Comparison of ENCODE assay signal across 13 cellular contexts in the genomic region with DNA sequence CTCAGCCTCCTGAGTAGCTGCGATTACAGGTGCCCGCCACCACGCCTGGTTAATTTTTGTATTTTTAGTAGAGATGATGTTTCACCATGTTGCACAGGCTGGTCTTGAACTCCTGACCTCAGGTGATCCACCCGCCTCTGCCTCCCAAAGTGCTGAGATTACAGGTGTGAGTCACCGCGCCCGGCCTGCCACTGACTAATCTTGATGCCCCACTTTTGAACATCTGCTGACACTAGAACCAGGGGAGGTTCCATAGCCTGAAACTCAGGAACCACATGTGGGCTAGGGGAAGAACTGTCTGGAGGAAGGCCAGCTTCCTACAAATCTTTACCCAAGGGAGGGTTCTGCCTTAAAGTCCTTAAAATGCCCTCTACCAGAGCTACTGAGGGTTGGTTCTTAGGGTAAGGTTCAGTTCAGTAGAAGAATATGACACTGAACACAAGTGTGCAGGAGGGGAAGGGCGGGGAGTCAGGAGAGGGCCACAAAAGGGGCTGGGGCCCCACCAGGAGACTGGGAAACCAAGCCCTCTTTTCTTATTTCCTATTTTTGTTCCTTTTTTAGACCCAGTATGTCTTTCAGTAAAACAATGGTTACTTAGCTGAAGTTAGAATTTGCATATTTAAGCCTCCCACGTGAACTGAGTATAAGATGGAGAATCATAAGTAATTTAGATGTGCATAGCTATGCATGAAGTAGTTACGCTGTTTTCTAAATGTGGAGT. TPM values are rescaled to one million over a fixed set of nuclear protein-coding genes. Genes with fewer than 3 reads are reported as not detected.
DNase-seq lines count a peak whose midpoint lies in the region; ATAC-seq, FAIRE-seq and TF ChIP-seq lines count a peak whose summit lies in the region.
"Had no signal": no experiment of that assay in that cellular context is flagged by ENCODE, and none has a peak within 500 bp of the region (broad histone marks: within the 10 kb centered on the region; RNA-seq: fewer than 3 reads in every experiment).

No MANE protein-coding gene starts in this region.

- no peaks in the 10 kb centered on the region for H4K20me1 ChIP-seq in K562 (replicated peaks; ENCODE audit: control insufficient read depth, insufficient read depth, low read length)

- H3K9ac ChIP-seq in K562 (ENCODE audit: insufficient read depth in 1 of 2, low read depth in 2 of 2, low read length in 2 of 2), result no peak overlapping the region

- no peak for FAIRE-seq in K562 (lab: Jason Lieb, UNC)

- no peak overlapping the region for H3K4me2 ChIP-seq in K562 (ENCODE audit: insufficient read depth, low read length)

- no peaks in the 10 kb centered on the region for H3K9me1 ChIP-seq in K562 (ENCODE audit: control insufficient read depth, insufficient read depth, low read length)

- no peak overlapping the region for H3K4me3 Mint-ChIP-seq in stimulated activated effector memory CD8-positive, alpha-beta T cell treated with anti-CD3 and anti-CD28 coated beads, Interleukin-12 subunit alpha, Interleukin-12 subunit beta, amount 100 ng/mL, for 72 hours
- H3K4me3 Mint-ChIP-seq: immature natural killer cell had no signal

- H3K4me1 Mint-ChIP-seq in stimulated activated effector memory CD8-positive, alpha-beta T cell treated with anti-CD3 and anti-CD28 coated beads, Interleukin-12 subunit alpha, Interleukin-12 subunit beta, amount 100 ng/mL, for 72 hours, result peaks cover 12% of the 10 kb centered on the region

- BruUV-seq in K562 (replicated peaks; lab: Mats Ljungman, UMichigan), result no TSS peak

- no peak for TF ChIP-seq RAD21 in K562 (CRISPR knock-in tag; conservative IDR thresholded peaks at IDR 0.05 in 1 of 2, IDR thresholded peaks at IDR 0.05 in 1 of 2)

- no peaks in the 10 kb centered on the region for H3K9me3 ChIP-seq in K562 (replicated peaks; ENCODE audit: control insufficient read depth, insufficient read depth, low read depth, low read length)
- H3K9me3 ChIP-seq: HAP-1 had no signal

- H3K27me3 ChIP-seq in K562 (ENCODE audit: control insufficient read depth in 2 of 2, insufficient read depth in 2 of 2, low read length in 2 of 2), result no peaks in the 10 kb centered on the region

- H3K36me3 Mint-ChIP-seq in stimulated activated effector memory CD8-positive, alpha-beta T cell treated with anti-CD3 and anti-CD28 coated beads, Interleukin-12 subunit alpha, Interleukin-12 subunit beta, amount 100 ng/mL, for 72 hours, result no peaks in the 10 kb centered on the region
- H3K36me3 Mint-ChIP-seq: immature natural killer cell had no signal

- no peak for TF ChIP-seq POLR2A in K562 (conservative IDR thresholded peaks at IDR 0.05)

- H3K4me1 ChIP-seq in K562 (replicated peaks in 1 of 2; ENCODE audit: control insufficient read depth in 2 of 2, insufficient read depth in 2 of 2, low read length in 2 of 2), result peaks cover 18 to 36% of the 10 kb centered on the region in 2 experiments; a peak in 4 of 5 replicates

- no peak overlapping the region for H3K27ac ChIP-seq in K562 (ENCODE audit: extremely low read depth, low read depth, low read length)

- TF ChIP-seq EP300 in K562 (IDR thresholded peaks at IDR 0.05; ENCODE audit: low read length), result no peak

- 69% methylated on average over 10 of the region's 10 CpGs for WGBS in K562 (ENCODE audit: insufficient coverage, low coverage, missing lambda C conversion rate)

- H2AFZ ChIP-seq in K562 (ENCODE audit: low read depth, low read length), result no peak overlapping the region

- H3K79me2 ChIP-seq in K562 (ENCODE audit: control insufficient read depth, insufficient read depth, low read length), result no peaks in the 10 kb centered on the region

- DNase-seq in left ventricle myocardium superior, result no peak
- DNase-seq in cardiac septum (ENCODE audit: low spot score), result no peak
- peak in 1 of 4 experiments; percentile 43 for DNase-seq in K562 (ENCODE audit: extremely low read depth in 1 of 4, low spot score in 3 of 4)
- DNase-seq in stimulated activated effector memory CD8-positive, alpha-beta T cell treated with anti-CD3 and anti-CD28 coated beads, Interleukin-12 subunit alpha, Interleukin-12 subunit beta, amount 100 ng/mL, for 72 hours (ENCODE audit: low spot score in 2 of 2), result no peak
- DNase-seq in foreskin melanocyte, result no peak
- DNase-seq: activated naive CD4-positive, alpha-beta T cell treated with anti-CD3 and anti-CD28 coated beads, Interleukin-2, amount 50 U/mL, for 16 hours; C1 segment of cervical spinal cord; immature natural killer cell had no signal

- no peaks in the 10 kb centered on the region for H3K36me3 ChIP-seq in K562 (ENCODE audit: control insufficient read depth, insufficient read depth, low read length)
- H3K36me3 ChIP-seq: HAP-1 had no signal

- intact Hi-C loops in left ventricle myocardium superior (cut with micrococcal nuclease) (loop anchor here (10.0 kb wide), 1 partner anchor 73 kb away; no protein-coding TSS in a partner anchor), cardiac septum (cut with DNase I) (loop anchor here (10.0 kb wide), 1 partner anchor 253 kb away; no protein-coding TSS in a partner anchor), K562 (cut with micrococcal nuclease) (loop anchor here (5.0 to 10.0 kb wide), 2 partner anchors 251 to 823 kb away; partner anchors contain the start of gene NAPG)

- no peak overlapping the region for H3K4me3 ChIP-seq in K562
- H3K4me3 ChIP-seq: HAP-1, skin epidermis had no signal

- in situ Hi-C loops in K562 (cut with MboI), result no loop called here

- H3K27ac Mint-ChIP-seq in stimulated activated effector memory CD8-positive, alpha-beta T cell treated with anti-CD3 and anti-CD28 coated beads, Interleukin-12 subunit alpha, Interleukin-12 subunit beta, amount 100 ng/mL, for 72 hours, result no peak overlapping the region
- H3K27ac Mint-ChIP-seq: immature natural killer cell had no signal

- H3K9me3 Mint-ChIP-seq in stimulated activated effector memory CD8-positive, alpha-beta T cell treated with anti-CD3 and anti-CD28 coated beads, Interleukin-12 subunit alpha, Interleukin-12 subunit beta, amount 100 ng/mL, for 72 hours, result no peaks in the 10 kb centered on the region
- H3K9me3 Mint-ChIP-seq: immature natural killer cell had no signal

- TF ChIP-seq CTCF in K562 (IDR thresholded peaks at IDR 0.05 in 2 of 3, conservative IDR thresholded peaks at IDR 0.05 in 1 of 3; ENCODE audit: insufficient read depth in 2 of 3, low read depth in 1 of 3, low read length in 3 of 3), result no peak

- POLR2A ChIA-PET in K562 (lab: Yijun Ruan, JAX), result no interaction called here

- ATAC-seq in left ventricle myocardium superior (peak; percentile 23), HG03060 (IDR thresholded peaks at IDR 0.05; ENCODE audit: low read depth, unreplicated experiment) (peak; percentile 44), K562 (no peak), GM19452 (IDR thresholded peaks at IDR 0.05; ENCODE audit: unreplicated experiment) (no peak), GM19324 (IDR thresholded peaks at IDR 0.05; ENCODE audit: low FRiP score, unreplicated experiment) (no peak)
- peak; percentile 70 for ATAC-seq in stimulated activated effector memory CD8-positive, alpha-beta T cell treated with anti-CD3 and anti-CD28 coated beads, Interleukin-12 subunit alpha, Interleukin-12 subunit beta, amount 100 ng/mL, for 72 hours

- CTCF ChIA-PET in K562 (lab: Yijun Ruan, JAX; ENCODE audit: low intra/inter-chr PET ratio), result interaction anchor here (0.7 kb wide), 1 partner anchor 1001 kb away, joined by 3 read pairs; no protein-coding TSS in a partner anchor

TF ChIP-seq in K562, 482 proteins besides CTCF, POLR2A, EP300 and RAD21 (continues in another document):
- TF ChIP-seq SNIP1 (IDR thresholded peaks at IDR 0.05; ENCODE audit: low read depth), result no peak
- TF ChIP-seq GATA2 (CRISPR knock-in tag; IDR thresholded peaks at IDR 0.05), result 0 out of 2 replicates have a peak, but pooled peaks have one; percentile 28
- TF ChIP-seq SMARCA4 (IDR thresholded peaks at IDR 0.05), result peak; percentile 33; the same call in 1 of the 2 replicates
- no peak for TF ChIP-seq ILF3 (IDR thresholded peaks at IDR 0.05; ENCODE audit: borderline replicate concordance)

RNA-seq across cellular contexts. Expression of gene RAB31, which starts 6.3 kb away (rescaled TPM):
- total RNA-seq in left ventricle myocardium superior, result 7.6 TPM
- total RNA-seq in cardiac septum, result 32.2 TPM
- total RNA-seq in K562 (2011; cell fraction: chromatin; rRNA removed; ENCODE audit: low replicate concordance), result 62.1 and 65.0 TPM in 2 replicates
- total RNA-seq in K562 (2011; cell fraction: nucleolus; rRNA removed), result 26.5 and 31.9 TPM in 2 replicates
- 43.2 and 112 TPM in 2 replicates for total RNA-seq in K562 (2011; cell fraction: nucleoplasm; rRNA removed)
- 34.9 and 43.1 TPM in 2 replicates for total RNA-seq in K562 (2014; rRNA removed)
- 44.1 and 51.7 TPM in 2 replicates for total RNA-seq in K562 (2014; rRNA removed; fragmentation: Illumina TruSeq; extraction: Trizol)
- 36.8 and 41.3 TPM in 2 replicates for total RNA-seq in K562 (2015; rRNA removed; fragmentation: Illumina TruSeq; extraction: Trizol)
- 57.7 and 66.1 TPM in 2 replicates for total RNA-seq in K562 (2021)
- polyA plus RNA-seq in K562 (2011; rRNA removed), result 32.8 and 70.4 TPM in 2 replicates
- 26.1 and 28.8 TPM in 2 replicates for polyA plus RNA-seq in K562 (2011; cell fraction: cytosol; rRNA removed)
- 33.7 and 65.3 TPM in 2 replicates for polyA plus RNA-seq in K562 (2011; cell fraction: nucleus; rRNA removed)
- polyA plus RNA-seq in K562 (2012), result 37.3 and 45.1 TPM in 2 replicates
- 47.9 and 50.9 TPM in 2 replicates for polyA plus RNA-seq in K562 (2014; fragmentation: Illumina TruSeq; extraction: Trizol)
- 10 to 100 TPM; 20.7 to 25.6 TPM for polyA plus RNA-seq in K562 (2014; fragmentation: Nextera tagmentation; extraction: Ambion mirVana)
- polyA plus RNA-seq in K562 (2014; rRNA removed), result 25.6 and 29.0 TPM in 2 replicates
- 89.7 and 166 TPM in 2 replicates for polyA minus RNA-seq in K562 (2011; rRNA and poly(A)+ RNA removed)
- polyA minus RNA-seq in K562 (2011; cell fraction: cytosol; rRNA and poly(A)+ RNA removed), result 27.4 and 41.0 TPM in 2 replicates
- 32.4 and 49.9 TPM in 2 replicates for polyA minus RNA-seq in K562 (2011; cell fraction: nucleus; rRNA and poly(A)+ RNA removed)

Comparison
In these comparisons a context has a peak if more than half of its experiments do, and no peak if none do; other contexts are left out.
1. ATAC-seq: peak in left ventricle myocardium superior (single experiment), HG03060 (single experiment) and stimulated activated effector memory CD8-positive, alpha-beta T cell treated with anti-CD3 and anti-CD28 coated beads, Interleukin-12 subunit alpha, Interleukin-12 subunit beta, amount 100 ng/mL, for 72 hours (single experiment); none in K562 (single experiment), GM19452 (single experiment) and GM19324 (single experiment).